1 cellular context compared by ENCODE assay signal in genomic region chr10:100009793-100010676, GRCh38.
A peak's percentile ranks its signal among the peaks of the same experiment; 100 is the strongest.
TF ChIP-seq lines count a peak whose summit lies in the region.

A gene with protein sequence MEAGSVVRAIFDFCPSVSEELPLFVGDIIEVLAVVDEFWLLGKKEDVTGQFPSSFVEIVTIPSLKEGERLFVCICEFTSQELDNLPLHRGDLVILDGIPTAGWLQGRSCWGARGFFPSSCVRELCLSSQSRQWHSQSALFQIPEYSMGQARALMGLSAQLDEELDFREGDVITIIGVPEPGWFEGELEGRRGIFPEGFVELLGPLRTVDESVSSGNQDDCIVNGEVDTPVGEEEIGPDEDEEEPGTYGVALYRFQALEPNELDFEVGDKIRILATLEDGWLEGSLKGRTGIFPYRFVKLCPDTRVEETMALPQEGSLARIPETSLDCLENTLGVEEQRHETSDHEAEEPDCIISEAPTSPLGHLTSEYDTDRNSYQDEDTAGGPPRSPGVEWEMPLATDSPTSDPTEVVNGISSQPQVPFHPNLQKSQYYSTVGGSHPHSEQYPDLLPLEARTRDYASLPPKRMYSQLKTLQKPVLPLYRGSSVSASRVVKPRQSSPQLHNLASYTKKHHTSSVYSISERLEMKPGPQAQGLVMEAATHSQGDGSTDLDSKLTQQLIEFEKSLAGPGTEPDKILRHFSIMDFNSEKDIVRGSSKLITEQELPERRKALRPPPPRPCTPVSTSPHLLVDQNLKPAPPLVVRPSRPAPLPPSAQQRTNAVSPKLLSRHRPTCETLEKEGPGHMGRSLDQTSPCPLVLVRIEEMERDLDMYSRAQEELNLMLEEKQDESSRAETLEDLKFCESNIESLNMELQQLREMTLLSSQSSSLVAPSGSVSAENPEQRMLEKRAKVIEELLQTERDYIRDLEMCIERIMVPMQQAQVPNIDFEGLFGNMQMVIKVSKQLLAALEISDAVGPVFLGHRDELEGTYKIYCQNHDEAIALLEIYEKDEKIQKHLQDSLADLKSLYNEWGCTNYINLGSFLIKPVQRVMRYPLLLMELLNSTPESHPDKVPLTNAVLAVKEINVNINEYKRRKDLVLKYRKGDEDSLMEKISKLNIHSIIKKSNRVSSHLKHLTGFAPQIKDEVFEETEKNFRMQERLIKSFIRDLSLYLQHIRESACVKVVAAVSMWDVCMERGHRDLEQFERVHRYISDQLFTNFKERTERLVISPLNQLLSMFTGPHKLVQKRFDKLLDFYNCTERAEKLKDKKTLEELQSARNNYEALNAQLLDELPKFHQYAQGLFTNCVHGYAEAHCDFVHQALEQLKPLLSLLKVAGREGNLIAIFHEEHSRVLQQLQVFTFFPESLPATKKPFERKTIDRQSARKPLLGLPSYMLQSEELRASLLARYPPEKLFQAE (N-terminal part only) (minus strand): TSS chr10:100009947. CDS start chr10:99972124, 37,823 bp downstream.

TF ChIP-seq in K562, 482 proteins besides CTCF, POLR2A, EP300 and RAD21 (continued from another document):
- TF ChIP-seq HCFC1 (IDR thresholded peaks at IDR 0.05; ENCODE audit: low read depth, low read length): peak; percentile 4; the same call in 1 of the 2 replicates
- no peak for TF ChIP-seq ZNF347 (CRISPR knock-in tag; IDR thresholded peaks at IDR 0.05; ENCODE audit: low read depth)
- TF ChIP-seq MYNN (IDR thresholded peaks at IDR 0.05): no peak
- no peak for TF ChIP-seq MYNN (CRISPR knock-in tag; IDR thresholded peaks at IDR 0.05)
- 0 out of 4 replicates have a peak, but pooled peaks of 1 of the 2 experiments have one; percentile 55 for TF ChIP-seq NONO (IDR thresholded peaks at IDR 0.05; ENCODE audit: low read depth in 2 of 2, low read length in 1 of 2)
- TF ChIP-seq NR2C2 (CRISPR knock-in tag; IDR thresholded peaks at IDR 0.05): no peak
- TF ChIP-seq NR2C2 (tag; IDR thresholded peaks at IDR 0.05): peak; percentile 70
- peak; percentile 6; the same call in 1 of the 2 replicates for TF ChIP-seq PHF8 (IDR thresholded peaks at IDR 0.05; ENCODE audit: borderline replicate concordance, low read length)
- TF ChIP-seq XRCC4 (IDR thresholded peaks at IDR 0.05; ENCODE audit: extremely low read depth, insufficient read depth, insufficient read length): no peak
- TF ChIP-seq BCOR (IDR thresholded peaks at IDR 0.05): peak; percentile 65
- TF ChIP-seq ZNF644 (tag; IDR thresholded peaks at IDR 0.05; ENCODE audit: low read depth): no peak
- TF ChIP-seq GABPA (tag; conservative IDR thresholded peaks at IDR 0.05; ENCODE audit: low read depth): peak; percentile 33
- TF ChIP-seq CXXC5 (CRISPR knock-in tag; IDR thresholded peaks at IDR 0.05): peak; percentile 86
- peak; percentile 93 for TF ChIP-seq RB1 (IDR thresholded peaks at IDR 0.05; ENCODE audit: low read depth)
- TF ChIP-seq, protein P1, sequence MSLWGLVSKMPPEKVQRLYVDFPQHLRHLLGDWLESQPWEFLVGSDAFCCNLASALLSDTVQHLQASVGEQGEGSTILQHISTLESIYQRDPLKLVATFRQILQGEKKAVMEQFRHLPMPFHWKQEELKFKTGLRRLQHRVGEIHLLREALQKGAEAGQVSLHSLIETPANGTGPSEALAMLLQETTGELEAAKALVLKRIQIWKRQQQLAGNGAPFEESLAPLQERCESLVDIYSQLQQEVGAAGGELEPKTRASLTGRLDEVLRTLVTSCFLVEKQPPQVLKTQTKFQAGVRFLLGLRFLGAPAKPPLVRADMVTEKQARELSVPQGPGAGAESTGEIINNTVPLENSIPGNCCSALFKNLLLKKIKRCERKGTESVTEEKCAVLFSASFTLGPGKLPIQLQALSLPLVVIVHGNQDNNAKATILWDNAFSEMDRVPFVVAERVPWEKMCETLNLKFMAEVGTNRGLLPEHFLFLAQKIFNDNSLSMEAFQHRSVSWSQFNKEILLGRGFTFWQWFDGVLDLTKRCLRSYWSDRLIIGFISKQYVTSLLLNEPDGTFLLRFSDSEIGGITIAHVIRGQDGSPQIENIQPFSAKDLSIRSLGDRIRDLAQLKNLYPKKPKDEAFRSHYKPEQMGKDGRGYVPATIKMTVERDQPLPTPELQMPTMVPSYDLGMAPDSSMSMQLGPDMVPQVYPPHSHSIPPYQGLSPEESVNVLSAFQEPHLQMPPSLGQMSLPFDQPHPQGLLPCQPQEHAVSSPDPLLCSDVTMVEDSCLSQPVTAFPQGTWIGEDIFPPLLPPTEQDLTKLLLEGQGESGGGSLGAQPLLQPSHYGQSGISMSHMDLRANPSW (CRISPR knock-in tag; IDR thresholded peaks at IDR 0.05): no peak
- TF ChIP-seq CREM (IDR thresholded peaks at IDR 0.05; ENCODE audit: low read depth): peak; percentile 71
- no peak for TF ChIP-seq HOMEZ (CRISPR knock-in tag; IDR thresholded peaks at IDR 0.05)
- TF ChIP-seq GATAD2B (IDR thresholded peaks at IDR 0.05; ENCODE audit: borderline replicate concordance): peak; percentile 78
- TF ChIP-seq, protein P2, sequence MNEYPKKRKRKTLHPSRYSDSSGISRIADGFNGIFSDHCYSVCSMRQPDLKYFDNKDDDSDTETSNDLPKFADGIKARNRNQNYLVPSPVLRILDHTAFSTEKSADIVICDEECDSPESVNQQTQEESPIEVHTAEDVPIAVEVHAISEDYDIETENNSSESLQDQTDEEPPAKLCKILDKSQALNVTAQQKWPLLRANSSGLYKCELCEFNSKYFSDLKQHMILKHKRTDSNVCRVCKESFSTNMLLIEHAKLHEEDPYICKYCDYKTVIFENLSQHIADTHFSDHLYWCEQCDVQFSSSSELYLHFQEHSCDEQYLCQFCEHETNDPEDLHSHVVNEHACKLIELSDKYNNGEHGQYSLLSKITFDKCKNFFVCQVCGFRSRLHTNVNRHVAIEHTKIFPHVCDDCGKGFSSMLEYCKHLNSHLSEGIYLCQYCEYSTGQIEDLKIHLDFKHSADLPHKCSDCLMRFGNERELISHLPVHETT (CRISPR knock-in tag; conservative IDR thresholded peaks at IDR 0.05 in 1 of 2, IDR thresholded peaks at IDR 0.05 in 1 of 2): peak in 1 of 2 experiments; percentile 34; a peak in 1 of 4 replicates
- TF ChIP-seq ZBTB7A (IDR thresholded peaks at IDR 0.05; ENCODE audit: borderline replicate concordance, control insufficient read depth, low read depth, low read length): peak; percentile 88
- no peak for TF ChIP-seq TCF3 (CRISPR knock-in tag; IDR thresholded peaks at IDR 0.05)
- TF ChIP-seq, protein P3, sequence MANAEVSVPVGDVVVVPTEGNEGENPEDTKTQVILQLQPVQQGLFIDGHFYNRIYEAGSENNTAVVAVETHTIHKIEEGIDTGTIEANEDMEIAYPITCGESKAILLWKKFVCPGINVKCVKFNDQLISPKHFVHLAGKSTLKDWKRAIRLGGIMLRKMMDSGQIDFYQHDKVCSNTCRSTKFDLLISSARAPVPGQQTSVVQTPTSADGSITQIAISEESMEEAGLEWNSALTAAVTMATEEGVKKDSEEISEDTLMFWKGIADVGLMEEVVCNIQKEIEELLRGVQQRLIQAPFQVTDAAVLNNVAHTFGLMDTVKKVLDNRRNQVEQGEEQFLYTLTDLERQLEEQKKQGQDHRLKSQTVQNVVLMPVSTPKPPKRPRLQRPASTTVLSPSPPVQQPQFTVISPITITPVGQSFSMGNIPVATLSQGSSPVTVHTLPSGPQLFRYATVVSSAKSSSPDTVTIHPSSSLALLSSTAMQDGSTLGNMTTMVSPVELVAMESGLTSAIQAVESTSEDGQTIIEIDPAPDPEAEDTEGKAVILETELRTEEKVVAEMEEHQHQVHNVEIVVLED (CRISPR knock-in tag; IDR thresholded peaks at IDR 0.05): 0 out of 2 replicates have a peak, but pooled peaks have one; percentile 36
- TF ChIP-seq FOSL1 (tag; conservative IDR thresholded peaks at IDR 0.05): peak; percentile 89
- 0 out of 2 replicates have a peak, but pooled peaks have one; percentile 53 for TF ChIP-seq CREB1 (IDR thresholded peaks at IDR 0.05)
- peak; percentile 55; the same call in 1 of the 2 replicates for TF ChIP-seq CREB1 (CRISPR knock-in tag; IDR thresholded peaks at IDR 0.05)
- TF ChIP-seq, protein P4, sequence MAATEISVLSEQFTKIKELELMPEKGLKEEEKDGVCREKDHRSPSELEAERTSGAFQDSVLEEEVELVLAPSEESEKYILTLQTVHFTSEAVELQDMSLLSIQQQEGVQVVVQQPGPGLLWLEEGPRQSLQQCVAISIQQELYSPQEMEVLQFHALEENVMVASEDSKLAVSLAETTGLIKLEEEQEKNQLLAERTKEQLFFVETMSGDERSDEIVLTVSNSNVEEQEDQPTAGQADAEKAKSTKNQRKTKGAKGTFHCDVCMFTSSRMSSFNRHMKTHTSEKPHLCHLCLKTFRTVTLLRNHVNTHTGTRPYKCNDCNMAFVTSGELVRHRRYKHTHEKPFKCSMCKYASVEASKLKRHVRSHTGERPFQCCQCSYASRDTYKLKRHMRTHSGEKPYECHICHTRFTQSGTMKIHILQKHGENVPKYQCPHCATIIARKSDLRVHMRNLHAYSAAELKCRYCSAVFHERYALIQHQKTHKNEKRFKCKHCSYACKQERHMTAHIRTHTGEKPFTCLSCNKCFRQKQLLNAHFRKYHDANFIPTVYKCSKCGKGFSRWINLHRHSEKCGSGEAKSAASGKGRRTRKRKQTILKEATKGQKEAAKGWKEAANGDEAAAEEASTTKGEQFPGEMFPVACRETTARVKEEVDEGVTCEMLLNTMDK (IDR thresholded peaks at IDR 0.05; ENCODE audit: borderline replicate concordance, insufficient read depth, low read depth, low read length, poor library complexity, severe bottlenecking): peak; percentile 92
- TF ChIP-seq SIN3B (IDR thresholded peaks at IDR 0.05; ENCODE audit: low read depth): peak; percentile 35; the same call in 1 of the 2 replicates
- TF ChIP-seq SMAD4 (CRISPR knock-in tag; conservative IDR thresholded peaks at IDR 0.05): peak; percentile 74
- no peak for TF ChIP-seq ZNF77 (CRISPR knock-in tag; IDR thresholded peaks at IDR 0.05)
- peak; percentile 58 for TF ChIP-seq RBFOX2 (IDR thresholded peaks at IDR 0.05; ENCODE audit: low read depth, low read length)
- no peak for TF ChIP-seq CHD4 (IDR thresholded peaks at IDR 0.05; ENCODE audit: insufficient read depth, insufficient replicate concordance, low read depth, low read length, poor library complexity, severe bottlenecking)
- TF ChIP-seq EGR1 (conservative IDR thresholded peaks at IDR 0.05): peak; percentile 34; the same call in 1 of the 2 replicates
- TF ChIP-seq CTBP1 (IDR thresholded peaks at IDR 0.05; ENCODE audit: borderline replicate concordance): peak; percentile 79; the same call in 1 of the 2 replicates
- TF ChIP-seq GATA2 (CRISPR knock-in tag; IDR thresholded peaks at IDR 0.05): no peak
- TF ChIP-seq ZBTB17 (CRISPR knock-in tag; IDR thresholded peaks at IDR 0.05): no peak
- no peak for TF ChIP-seq ARID2 (IDR thresholded peaks at IDR 0.05)
- 0 out of 4 replicates have a peak, but pooled peaks of 1 of the 2 experiments have one; percentile 40 for TF ChIP-seq UBTF (IDR thresholded peaks at IDR 0.05; ENCODE audit: borderline replicate concordance in 1 of 2, low read depth in 2 of 2, low read length in 2 of 2)
- no peak for TF ChIP-seq KAT7 (CRISPR knock-in tag; IDR thresholded peaks at IDR 0.05; ENCODE audit: borderline replicate concordance)
- no peak for TF ChIP-seq PPARD (CRISPR knock-in tag; IDR thresholded peaks at IDR 0.05)
- no peak for TF ChIP-seq ATF1 (CRISPR knock-in tag; IDR thresholded peaks at IDR 0.05)
- peak; percentile 62; the same call in 1 of the 2 replicates for TF ChIP-seq ATF1 (tag; IDR thresholded peaks at IDR 0.05)
- no peak for TF ChIP-seq ATF3 (IDR thresholded peaks at IDR 0.05)
- no peak for TF ChIP-seq ATF3 (CRISPR knock-in tag; conservative IDR thresholded peaks at IDR 0.05)
- 0 out of 2 replicates have a peak, but pooled peaks have one; percentile 15 for TF ChIP-seq SMC3 (conservative IDR thresholded peaks at IDR 0.05; ENCODE audit: insufficient read depth, low read depth, low read length)
- TF ChIP-seq POLR2G (IDR thresholded peaks at IDR 0.05; ENCODE audit: low read depth, low read length): peak; percentile 80
- peak; percentile 55 for TF ChIP-seq HMGN3 (IDR thresholded peaks at IDR 0.05; ENCODE audit: borderline replicate concordance, extremely low read depth, insufficient read length, low read depth, low read length)
